Comparison of ENCODE assay signal across 8 cellular contexts in genomic region chr9:72477862-72478564, GRCh38. TPM values are rescaled to one million over a fixed set of nuclear protein-coding genes. Genes with fewer than 3 reads are reported as not detected.
A peak's percentile ranks its signal among the peaks of the same experiment; 100 is the strongest.
DNase-seq lines count a peak whose midpoint lies in the region; ATAC-seq and TF ChIP-seq lines count a peak whose summit lies in the region.

No MANE protein-coding gene starts in this region.

- no peak for TF ChIP-seq EP300 in tibial nerve (IDR thresholded peaks at IDR 0.05)

- WGBS in tibial nerve, 2 donors: 67 to 68% methylated on average over 5 of the region's 5 CpGs

- H3K27ac ChIP-seq in mucosa of rectum (ENCODE audit: low read depth in 2 of 2, low read length in 2 of 2) (peak overlapping the region; percentile 61 to 64), tibial nerve (peak overlapping the region in 2 of 4 donors; percentile 40 to 58)

- H3K9me3 ChIP-seq in mucosa of rectum (ENCODE audit: control insufficient read depth in 2 of 2, low read length in 2 of 2) (no peaks in the 10 kb centered on the region), tibial nerve (no peaks in the 10 kb centered on the region)

- no peaks in the 10 kb centered on the region for H3K27me3 ChIP-seq in mucosa of rectum (ENCODE audit: control insufficient read depth in 2 of 2, insufficient read depth in 2 of 2, low read length in 2 of 2)
- H3K27me3 ChIP-seq in tibial nerve: no peaks in the 10 kb centered on the region

- H3K9ac ChIP-seq in mucosa of rectum (ENCODE audit: low read depth in 1 of 2, low read length in 2 of 2): peak overlapping the region in 1 of 2 donors; percentile 3

- peaks cover 8 to 30% of the 10 kb centered on the region in 2 donors for H3K4me1 ChIP-seq in mucosa of rectum (ENCODE audit: control insufficient read depth in 2 of 2, insufficient read depth in 2 of 2, low read length in 2 of 2)
- peaks cover 0 to 35% (median 6%) of the 10 kb centered on the region in 4 donors for H3K4me1 ChIP-seq in tibial nerve

- H3K4me3 ChIP-seq in mucosa of rectum (ENCODE audit: low read length in 2 of 2) (peak overlapping the region in 1 of 2 donors; percentile 22), tibial nerve (no peak overlapping the region)

- no peaks in the 10 kb centered on the region for H3K36me3 Mint-ChIP-seq in chondrocyte (ENCODE audit: low read depth)

- no peaks in the 10 kb centered on the region for H3K27me3 Mint-ChIP-seq in chondrocyte (ENCODE audit: low read depth)

- no peaks in the 10 kb centered on the region for H3K9me3 Mint-ChIP-seq in chondrocyte (ENCODE audit: low read depth)

- H3K4me3 Mint-ChIP-seq in chondrocyte (ENCODE audit: unreplicated experiment): no peak overlapping the region

- peaks cover 48% of the 10 kb centered on the region for H3K4me1 Mint-ChIP-seq in chondrocyte (ENCODE audit: low read depth)

- TF ChIP-seq POLR2A in tibial nerve (IDR thresholded peaks at IDR 0.05): no peak

- TF ChIP-seq CTCF in chondrocyte (IDR thresholded peaks at IDR 0.05): no peak
- no peak for TF ChIP-seq CTCF in tibial nerve (IDR thresholded peaks at IDR 0.05)

- peak; percentile 73 for DNase-seq in GM03348 (ENCODE audit: low spot score)
- DNase-seq in MV-4-11 (lab: John Stamatoyannopoulos, UW): peak; percentile 13
- DNase-seq in chondrocyte (ENCODE audit: low spot score): no peak
- no peak for DNase-seq in SKM-1 (lab: John Stamatoyannopoulos, UW; ENCODE audit: unreplicated experiment)
- no peak for DNase-seq in tibial nerve (ENCODE audit: low spot score in 2 of 2)

- H3K36me3 ChIP-seq in mucosa of rectum (ENCODE audit: control insufficient read depth in 2 of 2, insufficient read depth in 2 of 2, low read length in 2 of 2) (no peaks in the 10 kb centered on the region), tibial nerve (no peaks in the 10 kb centered on the region)

- ATAC-seq in HG03460 (IDR thresholded peaks at IDR 0.05; ENCODE audit: unreplicated experiment) (no peak), GM21447 (IDR thresholded peaks at IDR 0.05; ENCODE audit: unreplicated experiment) (no peak)

- H3K27ac Mint-ChIP-seq in chondrocyte (ENCODE audit: unreplicated experiment): peak overlapping the region; percentile 28

RNA-seq across cellular contexts. Expression of gene TMC1, which starts 43.4 kb away (rescaled TPM):
- total RNA-seq in chondrocyte (not detected in 3 replicates), tibial nerve (1 to 10 TPM in 1 of 4 donors, under 1 TPM in 2, not detected in 1; 0.30 to 2.3 (median 0.44) TPM)

Comparison
In these comparisons a context has a peak if more than half of its experiments do, and no peak if none do; other contexts are left out.
1. DNase-seq: peak in GM03348 (single experiment) and MV-4-11 (single experiment); none in chondrocyte (single experiment), SKM-1 (single experiment) and tibial nerve (0 of 2).